1 cellular context compared by ENCODE assay signal in genomic region chr7:139205843-139206242, GRCh38.
A peak's percentile ranks its signal among the peaks of the same experiment; 100 is the strongest.
TF ChIP-seq lines count a peak whose summit lies in the region.

No MANE protein-coding gene starts in this region.

TF ChIP-seq in K562, 482 proteins besides CTCF, POLR2A, EP300 and RAD21 (continued from another document):
- TF ChIP-seq PKNOX1 (IDR thresholded peaks at IDR 0.05) (peak; percentile 81), TRIM24 (IDR thresholded peaks at IDR 0.05) (peak; percentile 37 to 58; a peak in 2 of 4 replicates)
TF ChIP-seq in K562: peak in this region for 9.
